ENCODE assay signal across 27 cellular contexts in the genomic region with DNA sequence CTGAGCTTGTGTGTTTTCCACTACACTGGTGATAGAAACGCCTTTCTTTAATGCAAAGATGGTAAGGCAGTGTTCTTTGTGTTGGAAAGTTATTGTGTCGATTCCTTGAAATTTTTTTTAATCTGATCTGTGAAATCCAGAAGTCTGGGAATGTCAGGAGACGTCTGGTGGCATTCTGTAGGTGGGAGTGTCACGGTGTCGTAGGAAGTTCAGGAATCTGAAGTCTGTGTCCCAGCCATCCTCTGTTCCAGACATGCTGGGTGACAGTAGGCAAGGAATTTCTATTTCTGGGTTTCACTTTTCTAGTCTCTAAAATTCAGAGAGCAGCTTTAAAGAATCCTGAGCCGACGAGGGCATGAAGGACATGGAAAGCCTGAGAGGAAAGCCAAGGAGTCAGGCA.
"Had no signal": no experiment of that assay in that cellular context is flagged by ENCODE, and none has a peak within 500 bp of the region (broad histone marks: within the 10 kb centered on the region; RNA-seq: fewer than 3 reads in every experiment).

No MANE protein-coding gene starts in this region.

- FAIRE-seq: islet of Langerhans, kidney, small intestine had no signal

- H3K27me3 Mint-ChIP-seq: naive thymus-derived CD4-positive, alpha-beta T cell; progenitor cell of endocrine pancreas; stimulated activated naive CD8-positive, alpha-beta T cell treated with anti-CD3 and anti-CD28 coated beads, Interleukin-15, Interleukin-2, amounts not matched to agents 100 ng/mL and 50 ng/mL, for 24 hours; type B pancreatic cell had no signal

- H3K36me3 ChIP-seq: left lung, lower lobe of right lung, ovary, right atrium auricular region, right lobe of liver, spleen, suprapubic skin, thoracic aorta, tibial artery, uterus had no signal

- H3K9me3 Mint-ChIP-seq: immature natural killer cell; natural killer cell treated with Interleukin-12 subunit alpha and Interleukin-12 subunit beta and Interleukin-15 and Interleukin-18, amount 100 ng/mL, for 72 hours; stimulated activated effector memory CD8-positive, alpha-beta T cell treated with anti-CD3 and anti-CD28 coated beads, Interleukin-12 subunit alpha, Interleukin-12 subunit beta, amount 100 ng/mL, for 72 hours; stimulated activated naive CD8-positive, alpha-beta T cell treated with anti-CD3 and anti-CD28 coated beads, Interleukin-15, Interleukin-2, amounts not matched to agents 100 ng/mL and 50 ng/mL, for 24 hours had no signal

- DNase-seq: hippocampal formation; immature natural killer cell; kidney; left colon; left lung; lower lobe of right lung; mammary epithelial cell; mesenchymal stem cell; ovary; right lobe of liver; spleen; stimulated activated CD4-positive, alpha-beta T cell treated with anti-CD3 and anti-CD28 coated beads, Interleukin-4, amount 100 ng/mL, for 24 hours; stimulated activated naive CD4-positive, alpha-beta T cell; tibial artery; uterus had no signal

- H3K9me3 ChIP-seq: left lung, lower lobe of right lung, ovary, right atrium auricular region, right lobe of liver, spleen, suprapubic skin, thoracic aorta, tibial artery, uterus had no signal

- H3K4me1 Mint-ChIP-seq: immature natural killer cell; stimulated activated effector memory CD8-positive, alpha-beta T cell treated with anti-CD3 and anti-CD28 coated beads, Interleukin-12 subunit alpha, Interleukin-12 subunit beta, amount 100 ng/mL, for 72 hours had no signal

- H3K27me3 ChIP-seq: left lung, ovary, right atrium auricular region, right lobe of liver, spleen, suprapubic skin, tibial artery, uterus had no signal

- H3K4me3 Mint-ChIP-seq: immature natural killer cell; mesothelial cell of epicardium; natural killer cell treated with Interleukin-12 subunit alpha and Interleukin-12 subunit beta and Interleukin-15 and Interleukin-18, amount 100 ng/mL, for 72 hours; stimulated activated effector memory CD8-positive, alpha-beta T cell treated with anti-CD3 and anti-CD28 coated beads, Interleukin-12 subunit alpha, Interleukin-12 subunit beta, amount 100 ng/mL, for 72 hours; stimulated activated naive CD8-positive, alpha-beta T cell treated with anti-CD3 and anti-CD28 coated beads, Interleukin-15, Interleukin-2, amounts not matched to agents 100 ng/mL and 50 ng/mL, for 24 hours; type B pancreatic cell had no signal

- H3K36me3 Mint-ChIP-seq: immature natural killer cell; mesothelial cell of epicardium; natural killer cell treated with Interleukin-12 subunit alpha and Interleukin-12 subunit beta and Interleukin-15 and Interleukin-18, amount 100 ng/mL, for 72 hours; stimulated activated effector memory CD8-positive, alpha-beta T cell treated with anti-CD3 and anti-CD28 coated beads, Interleukin-12 subunit alpha, Interleukin-12 subunit beta, amount 100 ng/mL, for 72 hours had no signal

- H3K27ac ChIP-seq: left lung, lower lobe of right lung, ovary, right atrium auricular region, right lobe of liver, spleen, suprapubic skin, thoracic aorta, tibial artery, uterus had no signal

- H3K4me1 ChIP-seq: left lung, lower lobe of right lung, right atrium auricular region, right lobe of liver, spleen, uterus had no signal

- H3K4me3 ChIP-seq: left lung, lower lobe of right lung, ovary, right atrium auricular region, right lobe of liver, spleen, suprapubic skin, thoracic aorta, tibial artery, uterus had no signal

- H3K27ac Mint-ChIP-seq: immature natural killer cell; mesothelial cell of epicardium; natural killer cell treated with Interleukin-12 subunit alpha and Interleukin-12 subunit beta and Interleukin-15 and Interleukin-18, amount 100 ng/mL, for 72 hours; progenitor cell of endocrine pancreas; stimulated activated effector memory CD8-positive, alpha-beta T cell treated with anti-CD3 and anti-CD28 coated beads, Interleukin-12 subunit alpha, Interleukin-12 subunit beta, amount 100 ng/mL, for 72 hours; stimulated activated naive CD8-positive, alpha-beta T cell treated with anti-CD3 and anti-CD28 coated beads, Interleukin-15, Interleukin-2, amounts not matched to agents 100 ng/mL and 50 ng/mL, for 24 hours; type B pancreatic cell had no signal
